2 cellular contexts compared by ENCODE assay signal in genomic region chr3:69787436-69788168, GRCh38.
TF ChIP-seq lines count a peak whose summit lies in the region.

No MANE protein-coding gene starts in this region.

TF ChIP-seq in K562, 482 proteins besides CTCF, POLR2A, EP300 and RAD21 (continued from another document and continues in another):
- TF ChIP-seq MXD1 (CRISPR knock-in tag; IDR thresholded peaks at IDR 0.05; ENCODE audit: borderline replicate concordance, poor library complexity, severe bottlenecking): no peak
- no peak for TF ChIP-seq HIVEP1 (CRISPR knock-in tag; IDR thresholded peaks at IDR 0.05)
- TF ChIP-seq TEAD1 (CRISPR knock-in tag; IDR thresholded peaks at IDR 0.05): 0 out of 4 replicates have a peak, but pooled peaks of 1 of the 2 experiments have one; percentile 43
- no peak for TF ChIP-seq GTF3C2 (IDR thresholded peaks at IDR 0.05; ENCODE audit: borderline replicate concordance, extremely low read depth, insufficient read length)
- no peak for TF ChIP-seq MYBL2 (IDR thresholded peaks at IDR 0.05; ENCODE audit: low read depth)
- no peak for TF ChIP-seq MYBL2 (CRISPR knock-in tag; IDR thresholded peaks at IDR 0.05; ENCODE audit: borderline replicate concordance)
- no peak for TF ChIP-seq ZNF143 (CRISPR knock-in tag; IDR thresholded peaks at IDR 0.05)
- TF ChIP-seq ZKSCAN1 (IDR thresholded peaks at IDR 0.05; ENCODE audit: low read depth, low read length): 0 out of 2 replicates have a peak, but pooled peaks have one; percentile 30
- TF ChIP-seq BCOR (IDR thresholded peaks at IDR 0.05): no peak
- peak; percentile 49; the same call in 1 of the 2 replicates for TF ChIP-seq JUND (IDR thresholded peaks at IDR 0.05; ENCODE audit: borderline replicate concordance, low read depth, low read length)
- no peak for TF ChIP-seq JUND (tag; IDR thresholded peaks at IDR 0.05; ENCODE audit: borderline replicate concordance, low read depth, low read length)
- no peak for TF ChIP-seq BRD4 (IDR thresholded peaks at IDR 0.05)
- TF ChIP-seq PTBP1 (IDR thresholded peaks at IDR 0.05; ENCODE audit: low read depth, low read length): no peak
- TF ChIP-seq ZNF280A (IDR thresholded peaks at IDR 0.05; ENCODE audit: low read depth, partially characterized antibody): no peak
- no peak for TF ChIP-seq JUNB (CRISPR knock-in tag; conservative IDR thresholded peaks at IDR 0.05)
- TF ChIP-seq U2AF1 (optimal IDR thresholded peaks at IDR 0.05; ENCODE audit: low read depth, low read length): no peak
- no peak for TF ChIP-seq PATZ1 (CRISPR knock-in tag; IDR thresholded peaks at IDR 0.05; ENCODE audit: borderline replicate concordance)
- TF ChIP-seq NCOA6 (IDR thresholded peaks at IDR 0.05): no peak
- TF ChIP-seq ZNF253 (CRISPR knock-in tag; conservative IDR thresholded peaks at IDR 0.05): no peak
- TF ChIP-seq ZSCAN29 (IDR thresholded peaks at IDR 0.05): peak; percentile 79
- no peak for TF ChIP-seq ATF1 (CRISPR knock-in tag; IDR thresholded peaks at IDR 0.05)
- no peak for TF ChIP-seq ATF1 (tag; IDR thresholded peaks at IDR 0.05)
- no peak for TF ChIP-seq NR2F6 (CRISPR knock-in tag; IDR thresholded peaks at IDR 0.05)
- TF ChIP-seq ATF3 (IDR thresholded peaks at IDR 0.05): peak; percentile 53
- no peak for TF ChIP-seq ATF3 (CRISPR knock-in tag; conservative IDR thresholded peaks at IDR 0.05)
- no peak for TF ChIP-seq ZNF133 (CRISPR knock-in tag; IDR thresholded peaks at IDR 0.05)
- TF ChIP-seq BRD9 (IDR thresholded peaks at IDR 0.05; ENCODE audit: low read depth, partially characterized antibody): no peak
- peak; percentile 24; the same call in 1 of the 2 replicates for TF ChIP-seq SMARCE1 (IDR thresholded peaks at IDR 0.05)

TF ChIP-seq in WTC11, 78 proteins besides CTCF, POLR2A, EP300 and RAD21 (continued from another document):
- TF ChIP-seq E2F1 (CRISPR knock-in tag; IDR thresholded peaks at IDR 0.05): no peak
- no peak for TF ChIP-seq KAT7 (CRISPR knock-in tag; IDR thresholded peaks at IDR 0.05; ENCODE audit: borderline replicate concordance)
- no peak for TF ChIP-seq ZNF317 (CRISPR knock-in tag; IDR thresholded peaks at IDR 0.05; ENCODE audit: borderline replicate concordance, low read depth)
- TF ChIP-seq GTF2I (CRISPR knock-in tag; conservative IDR thresholded peaks at IDR 0.05): no peak
